Comparison of ENCODE assay signal across 8 cellular contexts in genomic region chr12:103840881-103841689, GRCh38. TPM values are rescaled to one million over a fixed set of nuclear protein-coding genes. Genes with fewer than 3 reads are reported as not detected.
DNase-seq lines count a peak whose midpoint lies in the region; ATAC-seq and TF ChIP-seq lines count a peak whose summit lies in the region.

Gene NT5DC3, minus strand, starts transcription at chr12:103841234. Its CDS starts 78 bp downstream, at chr12:103841156.

- DNase-seq in AG10803 (ENCODE audit: low read depth) (peak; percentile 76), NCI-H446 treated with DMSO at 0.1 percent for 48 hours (lab: John Stamatoyannopoulos, UW) (peak; percentile 67), coronary artery (ENCODE audit: low spot score) (peak; percentile 85), left lung (peak; percentile 87 to 96)
- DNase-seq in activated CD4-positive, alpha-beta T cell treated with anti-CD3 and anti-CD28 coated beads, Interleukin-2, amount 10 ng/mL, durations not matched to agents 24 days and 14 days = peak; percentile 93
- DNase-seq in stimulated activated CD4-positive, alpha-beta T cell treated with anti-CD3 and anti-CD28 coated beads, Interleukin-2, amount 100 ng/mL, for 4 hours (ENCODE audit: low read depth) = peak; percentile 73

- no peaks in the 10 kb centered on the region for H3K9me3 Mint-ChIP-seq in activated CD4-positive, alpha-beta T cell treated with anti-CD3 and anti-CD28 coated beads, Interleukin-2, amount 10 ng/mL, durations not matched to agents 24 days and 14 days

- peak; percentile 84 for ATAC-seq in HG03159 (IDR thresholded peaks at IDR 0.05; ENCODE audit: unreplicated experiment)
- peak; percentile 97 for ATAC-seq in left lung

- H3K27ac ChIP-seq in coronary artery (peak within 1 kb of the TSS; percentile 88 to 92), left lung (peak within 1 kb of the TSS; percentile 39 to 57)

- intact Hi-C loops in activated CD4-positive, alpha-beta T cell treated with anti-CD3 and anti-CD28 coated beads, Interleukin-2, amount 10 ng/mL, durations not matched to agents 24 days and 14 days (cut with micrococcal nuclease) = loop anchor here (1.0 to 5.0 kb wide), 5 partner anchors 88 to 1388 kb away; partner anchors contain the start of genes C12orf42 and HCFC2
- intact Hi-C loops in left lung (cut with DNase I) = no loop called here

- no peaks in the 10 kb centered on the region for H3K9me3 ChIP-seq in left lung

- H3K36me3 Mint-ChIP-seq in activated CD4-positive, alpha-beta T cell treated with anti-CD3 and anti-CD28 coated beads, Interleukin-2, amount 10 ng/mL, durations not matched to agents 24 days and 14 days (ENCODE audit: low read depth) = peaks cover 5% of the 10 kb centered on the region

- peak within 1 kb of the TSS; percentile 86 for H3K27ac Mint-ChIP-seq in activated CD4-positive, alpha-beta T cell treated with anti-CD3 and anti-CD28 coated beads, Interleukin-2, amount 10 ng/mL, durations not matched to agents 24 days and 14 days

- in situ Hi-C loops in GM18951 (cut with MboI; ENCODE audit: low sequenced_read_pairs, unreplicated experiment) = no loop called here

- peaks cover 13% of the 10 kb centered on the region for H3K4me1 Mint-ChIP-seq in activated CD4-positive, alpha-beta T cell treated with anti-CD3 and anti-CD28 coated beads, Interleukin-2, amount 10 ng/mL, durations not matched to agents 24 days and 14 days

- peak within 1 kb of the TSS; percentile 85 for H3K4me3 Mint-ChIP-seq in activated CD4-positive, alpha-beta T cell treated with anti-CD3 and anti-CD28 coated beads, Interleukin-2, amount 10 ng/mL, durations not matched to agents 24 days and 14 days

- peak; percentile 94 for TF ChIP-seq POLR2A in GM18951 (IDR thresholded peaks at IDR 0.05; ENCODE audit: extremely low read depth, insufficient read depth, insufficient read length)

- H3K27me3 Mint-ChIP-seq in activated CD4-positive, alpha-beta T cell treated with anti-CD3 and anti-CD28 coated beads, Interleukin-2, amount 10 ng/mL, durations not matched to agents 24 days and 14 days = peaks cover 33% of the 10 kb centered on the region

- no peaks in the 10 kb centered on the region for H3K27me3 ChIP-seq in left lung

- TF ChIP-seq CTCF in AG10803 (conservative IDR thresholded peaks at IDR 0.05; ENCODE audit: low read length) (no peak), coronary artery (IDR thresholded peaks at IDR 0.05) (no peak), left lung (IDR thresholded peaks at IDR 0.05) (peak in 1 of 2 donors; percentile 17)

- peaks cover 0 to 29% of the 10 kb centered on the region in 2 donors for H3K4me1 ChIP-seq in left lung

- peak within 1 kb of the TSS; percentile 75 for H3K4me3 ChIP-seq in AG10803 (ENCODE audit: low read length)
- H3K4me3 ChIP-seq in coronary artery = peak within 1 kb of the TSS; percentile 96
- peak within 1 kb of the TSS; percentile 68 to 80 for H3K4me3 ChIP-seq in left lung

- H3K36me3 ChIP-seq in left lung = no peaks in the 10 kb centered on the region

RNA-seq across cellular contexts. Expression of gene NT5DC3, which starts in this region (rescaled TPM):
- 12.3 and 14.9 TPM in 2 replicates for total RNA-seq in activated CD4-positive, alpha-beta T cell treated with anti-CD3 and anti-CD28 coated beads, Interleukin-2, amount 10 ng/mL, durations not matched to agents 24 days and 14 days
- 1 to 10 TPM; 7.5 to 8.9 TPM for total RNA-seq in left lung

Comparison
In these comparisons a context has a peak if more than half of its experiments do, and no peak if none do; other contexts are left out.
1. Peak in every context shown above with its lines: DNase-seq, ATAC-seq, H3K4me3 ChIP-seq and H3K27ac ChIP-seq.